Comparison of ENCODE assay signal across 16 cellular contexts in genomic region chr6:65170273-65170672, GRCh38.
"Had no signal": no experiment of that assay in that cellular context is flagged by ENCODE, and none has a peak within 500 bp of the region (broad histone marks: within the 10 kb centered on the region; RNA-seq: fewer than 3 reads in every experiment).

No MANE protein-coding gene starts in this region.

- H3K27ac ChIP-seq: psoas muscle, right lobe of liver, spleen, upper lobe of left lung had no signal

- H3K4me1 ChIP-seq: psoas muscle, right lobe of liver, spleen, upper lobe of left lung had no signal

- DNase-seq: activated CD4-positive, alpha-beta T cell treated with anti-CD3 and anti-CD28 coated beads, Interleukin-2, amount 50 U/mL, for 1 hour; activated CD8-positive, alpha-beta memory T cell treated with anti-CD3 and anti-CD28 coated beads for 24 hours; activated naive CD8-positive, alpha-beta T cell treated with anti-CD3 and anti-CD28 coated beads, Interleukin-2, amount 10 ng/mL, durations not matched to agents 7 days and 5 days; anterior cingulate cortex; hippocampal formation; kidney; left ventricle myocardium superior; occipital lobe; psoas muscle; right lobe of liver; spleen; T-cell; T-helper 9 cell; upper lobe of left lung had no signal

- H3K36me3 Mint-ChIP-seq: activated naive CD8-positive, alpha-beta T cell treated with anti-CD3 and anti-CD28 coated beads, Interleukin-2, amount 10 ng/mL, durations not matched to agents 7 days and 5 days; T-cell had no signal

- H3K9me3 ChIP-seq: psoas muscle, right lobe of liver, upper lobe of left lung had no signal

- H3K36me3 ChIP-seq: right lobe of liver, spleen, upper lobe of left lung had no signal

- H3K4me3 Mint-ChIP-seq: activated naive CD8-positive, alpha-beta T cell treated with anti-CD3 and anti-CD28 coated beads, Interleukin-2, amount 10 ng/mL, durations not matched to agents 7 days and 5 days; nephron; stimulated activated naive CD8-positive, alpha-beta T cell treated with anti-CD3 and anti-CD28 coated beads, Interleukin-15, Interleukin-2, amounts not matched to agents 100 ng/mL and 50 ng/mL, for 24 hours; T-cell had no signal

- H3K27ac Mint-ChIP-seq: activated naive CD8-positive, alpha-beta T cell treated with anti-CD3 and anti-CD28 coated beads, Interleukin-2, amount 10 ng/mL, durations not matched to agents 7 days and 5 days; nephron; stimulated activated naive CD8-positive, alpha-beta T cell treated with anti-CD3 and anti-CD28 coated beads, Interleukin-15, Interleukin-2, amounts not matched to agents 100 ng/mL and 50 ng/mL, for 24 hours; T-cell had no signal

- H3K4me1 Mint-ChIP-seq: activated naive CD8-positive, alpha-beta T cell treated with anti-CD3 and anti-CD28 coated beads, Interleukin-2, amount 10 ng/mL, durations not matched to agents 7 days and 5 days; T-cell had no signal

- H3K27me3 Mint-ChIP-seq: activated naive CD8-positive, alpha-beta T cell treated with anti-CD3 and anti-CD28 coated beads, Interleukin-2, amount 10 ng/mL, durations not matched to agents 7 days and 5 days; stimulated activated naive CD8-positive, alpha-beta T cell treated with anti-CD3 and anti-CD28 coated beads, Interleukin-15, Interleukin-2, amounts not matched to agents 100 ng/mL and 50 ng/mL, for 24 hours; T-cell had no signal

- H3K27me3 ChIP-seq: right lobe of liver, spleen, upper lobe of left lung had no signal

- H3K9me3 Mint-ChIP-seq: nephron had no signal

- H3K4me3 ChIP-seq: psoas muscle, right lobe of liver, spleen, upper lobe of left lung had no signal
